ENCODE assay signal across 15 cellular contexts in the genomic region with DNA sequence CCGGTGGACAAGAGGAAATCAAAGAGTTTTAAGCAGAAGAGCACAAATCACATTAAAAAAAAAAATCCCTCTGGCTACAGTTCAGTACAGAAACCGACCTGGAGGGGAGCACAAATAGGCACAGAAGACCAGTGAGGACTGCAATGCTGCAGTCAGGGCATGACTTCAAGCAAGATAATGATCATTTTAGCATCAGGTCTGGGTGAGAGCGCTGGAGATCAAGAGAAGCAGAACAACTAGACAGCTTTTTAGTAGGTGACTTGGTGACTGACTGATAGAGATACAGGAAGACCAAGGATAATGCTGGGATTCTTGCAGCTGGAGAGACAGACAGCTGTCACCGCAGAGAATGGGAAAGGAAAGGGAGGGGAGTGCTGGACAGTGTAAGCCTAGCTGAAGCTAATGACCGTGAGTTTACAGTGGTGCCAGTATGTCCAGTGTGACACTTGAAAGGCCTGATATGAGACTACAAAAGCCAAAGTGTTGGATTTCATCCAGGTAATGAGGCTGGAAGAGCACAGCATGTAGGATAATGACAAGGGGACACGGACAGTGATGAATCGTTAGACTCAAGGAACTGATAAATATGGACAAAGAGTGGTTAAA. TPM values are rescaled to one million over a fixed set of nuclear protein-coding genes. Genes with fewer than 3 reads are reported as not detected.
DNase-seq lines count a peak whose midpoint lies in the region; ATAC-seq and TF ChIP-seq lines count a peak whose summit lies in the region.
"Had no signal": no experiment of that assay in that cellular context is flagged by ENCODE, and none has a peak within 500 bp of the region (broad histone marks: within the 10 kb centered on the region; RNA-seq: fewer than 3 reads in every experiment).

No MANE protein-coding gene starts in this region.

- peaks cover 46% of the 10 kb centered on the region for H3K36me3 Mint-ChIP-seq in CD8-positive, alpha-beta T cell

- no peaks in the 10 kb centered on the region for H3K9me3 Mint-ChIP-seq in CD8-positive, alpha-beta T cell
- H3K9me3 Mint-ChIP-seq: activated CD8-positive, alpha-beta T cell treated with anti-CD3 and anti-CD28 coated beads for 36 hours; activated naive CD4-positive, alpha-beta T cell treated with anti-CD3 and anti-CD28 coated beads, Interleukin-2, amount 10 ng/mL, durations not matched to agents 7 days and 5 days; nephron had no signal

- intact Hi-C loops in CD8-positive, alpha-beta T cell (cut with DNase I, micrococcal nuclease) = no loop called here

- H3K4me3 Mint-ChIP-seq in CD8-positive, alpha-beta T cell = no peak overlapping the region
- H3K4me3 Mint-ChIP-seq: activated CD8-positive, alpha-beta T cell treated with anti-CD3 and anti-CD28 coated beads for 36 hours; activated naive CD4-positive, alpha-beta T cell treated with anti-CD3 and anti-CD28 coated beads, Interleukin-2, amount 10 ng/mL, durations not matched to agents 7 days and 5 days had no signal

- POLR2A ChIA-PET in CD8-positive, alpha-beta T cell (lab: Charles Lee) = no interaction called here

- peaks cover 17% of the 10 kb centered on the region for H3K36me3 ChIP-seq in CD8-positive, alpha-beta T cell (ENCODE audit: insufficient read depth, low read length)

- peak overlapping the region; percentile 52 for H3K27ac Mint-ChIP-seq in CD8-positive, alpha-beta T cell
- H3K27ac Mint-ChIP-seq: activated CD8-positive, alpha-beta T cell treated with anti-CD3 and anti-CD28 coated beads for 36 hours; activated naive CD4-positive, alpha-beta T cell treated with anti-CD3 and anti-CD28 coated beads, Interleukin-2, amount 10 ng/mL, durations not matched to agents 7 days and 5 days had no signal

- CTCF ChIA-PET in CD8-positive, alpha-beta T cell (lab: Charles Lee) = interaction anchor here (1.1 kb wide), 1 partner anchor 23 kb away, joined by 5 read pairs; no protein-coding TSS in a partner anchor

- no peaks in the 10 kb centered on the region for H3K27me3 ChIP-seq in CD8-positive, alpha-beta T cell (ENCODE audit: insufficient read depth, low read length)
- H3K27me3 ChIP-seq: vagina had no signal

- H3K27me3 Mint-ChIP-seq in CD8-positive, alpha-beta T cell (ENCODE audit: low read depth) = no peaks in the 10 kb centered on the region
- H3K27me3 Mint-ChIP-seq: activated CD8-positive, alpha-beta T cell treated with anti-CD3 and anti-CD28 coated beads for 36 hours; activated naive CD4-positive, alpha-beta T cell treated with anti-CD3 and anti-CD28 coated beads, Interleukin-2, amount 10 ng/mL, durations not matched to agents 7 days and 5 days had no signal

- no peak overlapping the region for H3K27ac ChIP-seq in CD8-positive, alpha-beta T cell (ENCODE audit: low read depth, low read length)
- H3K27ac ChIP-seq: vagina had no signal

- DNase-seq in CD8-positive, alpha-beta T cell = no peak
- DNase-seq in NCI-H2029 treated with DMSO at 0.1 percent for 48 hours (lab: John Stamatoyannopoulos, UW) (peak; percentile 93), cerebellar cortex (ENCODE audit: low spot score) (peak; percentile 7), medulla oblongata (ENCODE audit: extremely low spot score) (peak; percentile 40), AG20443 (ENCODE audit: low spot score) (no peak), NCI-H1694 (lab: John Stamatoyannopoulos, UW) (no peak), NCI-H1436 (lab: John Stamatoyannopoulos, UW) (no peak)
- DNase-seq: activated CD8-positive, alpha-beta T cell treated with anti-CD3 and anti-CD28 coated beads for 36 hours; activated naive CD4-positive, alpha-beta T cell treated with anti-CD3 and anti-CD28 coated beads, Interleukin-2, amount 10 ng/mL, durations not matched to agents 7 days and 5 days; MM.1S; stimulated activated CD4-positive, alpha-beta T cell treated with anti-CD3 and anti-CD28 coated beads, Interleukin-12 subunit alpha, Interleukin-12 subunit beta, amount 100 ng/mL, for 4 hours had no signal

- H3K4me1 ChIP-seq in CD8-positive, alpha-beta T cell (ENCODE audit: insufficient read depth, low read length) = peaks cover 33% of the 10 kb centered on the region

- H3K4me3 ChIP-seq in CD8-positive, alpha-beta T cell (ENCODE audit: low read depth, low read length) = no peak overlapping the region
- H3K4me3 ChIP-seq: vagina had no signal

- no peak for ATAC-seq in CD8-positive, alpha-beta T cell
- ATAC-seq in HG03457 (IDR thresholded peaks at IDR 0.05; ENCODE audit: unreplicated experiment) = no peak
- ATAC-seq: activated CD8-positive, alpha-beta T cell treated with anti-CD3 and anti-CD28 coated beads for 36 hours; esophagus mucosa had no signal

- H3K9me3 ChIP-seq in CD8-positive, alpha-beta T cell (ENCODE audit: low read length) = no peaks in the 10 kb centered on the region
- H3K9me3 ChIP-seq: vagina had no signal

- no peak for TF ChIP-seq CTCF in CD8-positive, alpha-beta T cell (IDR thresholded peaks at IDR 0.05)

- H3K4me1 Mint-ChIP-seq in CD8-positive, alpha-beta T cell (ENCODE audit: low read depth) = peaks cover 50% of the 10 kb centered on the region

RNA-seq across cellular contexts. Expression of gene NFYB, which starts 5.6 kb away (rescaled TPM):
- total RNA-seq in CD8-positive, alpha-beta T cell = 10 to 100 TPM in 1 of 2 experiments, 1 to 10 TPM in 1; 9.1 to 11.2 TPM

Comparison
In these comparisons a context has a peak if more than half of its experiments do, and no peak if none do; other contexts are left out.
1. DNase-seq: peak in NCI-H2029 treated with DMSO at 0.1 percent for 48 hours (single experiment), cerebellar cortex (single experiment) and medulla oblongata (single experiment); none in CD8-positive, alpha-beta T cell (0 of 7), AG20443 (single experiment), NCI-H1694 (single experiment) and NCI-H1436 (single experiment).